9 cellular contexts compared by ENCODE assay signal in the genomic region with DNA sequence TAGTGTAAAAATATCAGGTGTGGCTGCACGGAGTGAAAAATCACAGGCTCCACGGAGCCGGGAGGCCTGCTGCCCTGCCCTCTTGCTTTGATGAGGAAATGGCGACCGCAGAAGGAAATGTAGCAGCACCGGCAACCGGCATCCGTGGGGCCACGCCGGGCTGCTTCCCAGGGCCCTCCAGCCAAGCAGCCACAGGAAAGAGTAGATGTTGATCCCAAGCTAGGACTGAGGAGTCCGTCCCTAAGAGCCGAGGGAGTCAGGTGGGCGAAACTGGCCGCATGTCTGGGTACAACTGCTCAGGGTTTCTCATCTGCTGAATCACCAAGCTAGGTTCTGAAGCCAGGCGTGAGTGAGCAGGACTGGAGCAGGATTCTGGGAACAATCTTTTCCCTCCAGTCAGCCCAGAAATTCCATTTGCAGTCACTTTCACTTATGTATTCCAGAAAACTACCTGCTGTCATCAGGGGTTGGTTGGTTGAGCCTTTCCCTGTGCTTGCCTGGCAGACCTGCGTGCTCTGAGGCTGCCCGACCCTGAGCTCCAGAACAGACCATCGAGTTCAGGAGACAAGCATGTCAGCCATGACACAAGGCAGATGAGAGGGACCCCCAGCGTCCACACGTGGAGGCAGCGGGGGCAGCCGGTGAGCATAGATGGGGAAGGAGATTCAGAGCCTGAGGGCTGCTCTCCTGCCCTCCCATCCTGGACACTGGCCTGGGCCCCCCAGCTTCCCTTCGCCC. TPM values are rescaled to one million over a fixed set of nuclear protein-coding genes. Genes with fewer than 3 reads are reported as not detected.
DNase-seq lines count a peak whose midpoint lies in the region; ATAC-seq, FAIRE-seq and TF ChIP-seq lines count a peak whose summit lies in the region.
"Had no signal": no experiment of that assay in that cellular context is flagged by ENCODE, and none has a peak within 500 bp of the region (broad histone marks: within the 10 kb centered on the region; RNA-seq: fewer than 3 reads in every experiment).

No MANE protein-coding gene starts in this region.

- peaks cover 15% of the 10 kb centered on the region for H3K36me3 Mint-ChIP-seq in T-helper 1 cell treated with Interleukin-12 subunit alpha and Interleukin-12 subunit beta and Interleukin-4 antibody, amounts not matched to agents 30 μg/mL and 1 μg/mL, for 36 hours (ENCODE audit: low read depth)
- H3K36me3 Mint-ChIP-seq in central memory CD8-positive, alpha-beta T cell (ENCODE audit: insufficient read depth), result peaks cover 8% of the 10 kb centered on the region

- peak; percentile 7 for ATAC-seq in central memory CD8-positive, alpha-beta T cell (replicated peaks; ENCODE audit: extremely low read depth, poor library complexity, severe bottlenecking)
- ATAC-seq in HG03045 (IDR thresholded peaks at IDR 0.05; ENCODE audit: unreplicated experiment), result no peak

- no peak for TF ChIP-seq POLR2A in H54 (IDR thresholded peaks at IDR 0.05; ENCODE audit: low read depth, low read length)

- no peak for DNase-seq in GM18507 (ENCODE audit: extremely low spot score, insufficient read length, low read depth)
- no peak for DNase-seq in central memory CD8-positive, alpha-beta T cell (ENCODE audit: low spot score in 2 of 2)
- peak; percentile 58 to 59 for DNase-seq in stimulated activated CD4-positive, alpha-beta T cell treated with anti-CD3 and anti-CD28 coated beads, Interleukin-2, amount 100 ng/mL, for 24 hours
- DNase-seq in H54 (ENCODE audit: insufficient read length, low spot score), result no peak
- no peak for DNase-seq in posterior vena cava (ENCODE audit: low spot score)
- DNase-seq in NCI-H510A (lab: John Stamatoyannopoulos, UW), result no peak
- DNase-seq: SHP77 had no signal

- H3K27me3 Mint-ChIP-seq in T-helper 1 cell treated with Interleukin-12 subunit alpha and Interleukin-12 subunit beta and Interleukin-4 antibody, amounts not matched to agents 30 μg/mL and 1 μg/mL, for 36 hours (ENCODE audit: low read depth), result no peaks in the 10 kb centered on the region
- no peaks in the 10 kb centered on the region for H3K27me3 Mint-ChIP-seq in central memory CD8-positive, alpha-beta T cell

- no peaks in the 10 kb centered on the region for H3K9me3 Mint-ChIP-seq in T-helper 1 cell treated with Interleukin-12 subunit alpha and Interleukin-12 subunit beta and Interleukin-4 antibody, amounts not matched to agents 30 μg/mL and 1 μg/mL, for 36 hours
- no peaks in the 10 kb centered on the region for H3K9me3 Mint-ChIP-seq in central memory CD8-positive, alpha-beta T cell

- H3K4me1 Mint-ChIP-seq in T-helper 1 cell treated with Interleukin-12 subunit alpha and Interleukin-12 subunit beta and Interleukin-4 antibody, amounts not matched to agents 30 μg/mL and 1 μg/mL, for 36 hours (ENCODE audit: low read depth), result peaks cover 76% of the 10 kb centered on the region
- H3K4me1 Mint-ChIP-seq in central memory CD8-positive, alpha-beta T cell, result peaks cover 95% of the 10 kb centered on the region

- peak overlapping the region; percentile 97 for H3K27ac Mint-ChIP-seq in T-helper 1 cell treated with Interleukin-12 subunit alpha and Interleukin-12 subunit beta and Interleukin-4 antibody, amounts not matched to agents 30 μg/mL and 1 μg/mL, for 36 hours
- H3K27ac Mint-ChIP-seq in central memory CD8-positive, alpha-beta T cell (ENCODE audit: low read depth), result peak overlapping the region; percentile 93

- H3K4me3 Mint-ChIP-seq in T-helper 1 cell treated with Interleukin-12 subunit alpha and Interleukin-12 subunit beta and Interleukin-4 antibody, amounts not matched to agents 30 μg/mL and 1 μg/mL, for 36 hours, result peak overlapping the region; percentile 91
- H3K4me3 Mint-ChIP-seq in central memory CD8-positive, alpha-beta T cell, result peak overlapping the region; percentile 93

- FAIRE-seq in GM18507 (lab: Jason Lieb, UNC) (peak; percentile 47), H54 (lab: Jason Lieb, UNC) (no peak)

- intact Hi-C loops in posterior vena cava (cut with DNase I), result loop anchor here in 1 of 2 donors (10.0 kb wide), 2 partner anchors 52 to 622 kb away; partner anchors contain the start of genes PFKL and PTTG1IP

RNA-seq across cellular contexts. Expression of gene ITGB2, which starts 5.8 kb away (rescaled TPM):
- total RNA-seq in posterior vena cava, result 100 to 1,000 TPM in 1 of 2 donors, 10 to 100 TPM in 1; 47.9 to 122 TPM

RNA-seq across cellular contexts. Expression of gene SLX9, which starts 13.3 kb away (rescaled TPM):
- total RNA-seq in posterior vena cava, result 10 to 100 TPM; 25.8 to 31.6 TPM

RNA-seq across cellular contexts. Expression of gene PTTG1IP, which starts 53.0 kb away (rescaled TPM):
- total RNA-seq in posterior vena cava, result 100 to 1,000 TPM; 202 to 246 TPM

Comparison
In these comparisons a context has a peak if more than half of its experiments do, and no peak if none do; other contexts are left out.
1. DNase-seq: peak in stimulated activated CD4-positive, alpha-beta T cell treated with anti-CD3 and anti-CD28 coated beads, Interleukin-2, amount 100 ng/mL, for 24 hours (2 of 2); none in GM18507 (single experiment), central memory CD8-positive, alpha-beta T cell (0 of 2), H54 (single experiment), posterior vena cava (single experiment) and NCI-H510A (single experiment).